ENCODE assay signal across 9 cellular contexts in the genomic region with DNA sequence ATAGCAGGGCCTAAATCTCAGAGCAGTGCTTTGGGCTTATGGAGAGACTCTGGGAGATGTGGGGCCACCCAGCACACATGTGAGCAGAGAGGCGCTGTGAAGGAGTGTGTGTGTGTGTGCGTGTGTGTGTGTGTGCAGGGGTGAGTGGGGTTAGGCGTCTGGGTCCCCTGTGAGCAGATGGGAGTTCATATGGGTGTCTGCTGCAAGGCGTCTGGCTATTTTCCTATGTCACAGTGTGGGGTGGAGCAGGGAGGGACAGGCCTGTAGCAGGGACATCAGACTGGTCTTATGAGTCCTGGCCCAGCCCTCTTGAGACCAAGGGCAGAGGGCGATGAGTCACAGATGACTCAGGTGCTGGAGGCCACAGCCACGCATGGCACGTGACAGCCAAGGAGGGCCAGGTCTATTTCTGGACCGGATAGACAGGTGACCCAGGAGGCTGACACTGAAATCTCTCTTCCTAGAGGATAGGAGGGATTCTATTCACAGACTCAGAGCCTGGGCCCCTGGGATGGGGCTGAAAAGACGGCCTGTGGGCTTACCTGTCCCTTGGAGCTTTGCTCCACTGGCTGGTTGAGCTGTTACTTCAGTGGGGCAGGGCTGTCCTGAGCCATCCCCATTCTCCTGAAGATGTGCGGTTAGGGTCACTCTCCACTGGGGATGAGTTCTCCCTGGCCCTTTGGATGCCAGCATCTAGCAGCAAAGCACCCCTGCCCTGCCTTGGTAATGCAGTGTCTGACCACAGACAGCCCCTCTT. TPM values are rescaled to one million over a fixed set of nuclear protein-coding genes. Genes with fewer than 3 reads are reported as not detected.
A peak's percentile ranks its signal among the peaks of the same experiment; 100 is the strongest.
DNase-seq lines count a peak whose midpoint lies in the region; ATAC-seq and TF ChIP-seq lines count a peak whose summit lies in the region.
"Had no signal": no experiment of that assay in that cellular context is flagged by ENCODE, and none has a peak within 500 bp of the region (broad histone marks: within the 10 kb centered on the region; RNA-seq: fewer than 3 reads in every experiment).

No MANE protein-coding gene starts in this region.

- H3K4me3 ChIP-seq in BLaER1 treated with 17β-estradiol and CSF1 and Interleukin-3, amounts not matched to agents 10 nM and 100 nM = peak overlapping the region in 1 of 10 experiments; percentile 28; a peak in 1 of 20 replicates
- H3K4me3 ChIP-seq in Panc1 (ENCODE audit: low read depth in 2 of 2, low read length in 2 of 2) (no peak overlapping the region), parathyroid adenoma (ENCODE audit: low read depth, low read length) (no peak overlapping the region), sigmoid colon (no peak overlapping the region)
- H3K4me3 ChIP-seq: thoracic aorta had no signal

- DNase-seq in Panc1 (ENCODE audit: low read depth, low spot score) = peak; percentile 90
- DNase-seq in epithelial cell of prostate (ENCODE audit: low read depth, low spot score) = peak; percentile 56
- no peak for DNase-seq in sigmoid colon
- no peak for DNase-seq in NCI-H526 treated with DMSO at 0.1 percent for 48 hours (lab: John Stamatoyannopoulos, UW)

- H3K27ac ChIP-seq in BLaER1 treated with 17β-estradiol and CSF1 and Interleukin-3, amounts not matched to agents 10 nM and 100 nM = peak overlapping the region in 10 of 11 experiments; percentile 54 to 91 (median 83); a peak in 21 of 22 replicates
- peak overlapping the region; percentile 34; the same call in 1 of the 2 replicates for H3K27ac ChIP-seq in Panc1 (ENCODE audit: low read length)
- H3K27ac ChIP-seq in epithelial cell of prostate = no peak overlapping the region
- peak overlapping the region; percentile 74 for H3K27ac ChIP-seq in parathyroid adenoma
- H3K27ac ChIP-seq in sigmoid colon = no peak overlapping the region
- H3K27ac ChIP-seq: thoracic aorta had no signal

- in situ Hi-C loops in Panc1 (cut with HindIII; ENCODE audit: low pct_unique_long_range_greater_than_20kb, low sequenced_read_pairs) = no loop called here

- 27 to 65% methylated on average over 10 of the region's 10 CpGs for WGBS in sigmoid colon, 2 donors

- CTCF ChIA-PET in Panc1 (lab: Charles Lee) = no interaction called here

- H2AFZ ChIP-seq in parathyroid adenoma = peak overlapping the region; percentile 48

- peaks cover 32 to 100% (median 80%) of the 10 kb centered on the region in 10 experiments for H3K4me1 ChIP-seq in BLaER1 treated with 17β-estradiol and CSF1 and Interleukin-3, amounts not matched to agents 10 nM and 100 nM
- H3K4me1 ChIP-seq in Panc1 (ENCODE audit: control insufficient read depth, insufficient read depth, low read length) = peaks cover 11% of the 10 kb centered on the region
- H3K4me1 ChIP-seq in parathyroid adenoma = peaks cover 55% of the 10 kb centered on the region
- H3K4me1 ChIP-seq in sigmoid colon = no peaks in the 10 kb centered on the region

- ATAC-seq in GM21619 (IDR thresholded peaks at IDR 0.05; ENCODE audit: unreplicated experiment) (peak; percentile 75), Panc1 (peak; percentile 88), HG02610 (IDR thresholded peaks at IDR 0.05; ENCODE audit: unreplicated experiment) (no peak)

- H4K20me1 ChIP-seq in BLaER1 treated with 17β-estradiol and CSF1 and Interleukin-3, amounts not matched to agents 10 nM and 100 nM = no peaks in the 10 kb centered on the region

- no TSS peak for BruUV-seq in Panc1 (replicated peaks; lab: Mats Ljungman, UMichigan)

- no peaks in the 10 kb centered on the region for H3K36me3 ChIP-seq in BLaER1 treated with 17β-estradiol and CSF1 and Interleukin-3, amounts not matched to agents 10 nM and 100 nM
- H3K36me3 ChIP-seq in Panc1 (ENCODE audit: control insufficient read depth, insufficient read depth, low read length) (no peaks in the 10 kb centered on the region), parathyroid adenoma (ENCODE audit: control insufficient read depth, insufficient read depth, low read length) (no peaks in the 10 kb centered on the region), sigmoid colon (no peaks in the 10 kb centered on the region)
- H3K36me3 ChIP-seq: thoracic aorta had no signal

- POLR2A ChIA-PET in Panc1 (lab: Charles Lee) = no interaction called here

- H3K9me3 ChIP-seq in BLaER1 treated with 17β-estradiol and CSF1 and Interleukin-3, amounts not matched to agents 10 nM and 100 nM (replicated peaks in 1 of 11) = no peaks in the 10 kb centered on the region
- H3K9me3 ChIP-seq in Panc1 (ENCODE audit: control insufficient read depth, insufficient read depth, low read depth, low read length) (no peaks in the 10 kb centered on the region), parathyroid adenoma (ENCODE audit: control insufficient read depth, low read length) (no peaks in the 10 kb centered on the region), sigmoid colon (no peaks in the 10 kb centered on the region)
- H3K9me3 ChIP-seq: thoracic aorta had no signal

- intact Hi-C loops in Panc1 (cut with micrococcal nuclease; ENCODE audit: unreplicated experiment) = no loop called here
- intact Hi-C loops in sigmoid colon (cut with DNase I) = no loop called here

- no peak for TF ChIP-seq EP300 in sigmoid colon (IDR thresholded peaks at IDR 0.05)

- TF ChIP-seq POLR2A in sigmoid colon (IDR thresholded peaks at IDR 0.05) = peak in 1 of 2 donors; percentile 52

- no peaks in the 10 kb centered on the region for H3K27me3 ChIP-seq in BLaER1 treated with 17β-estradiol and CSF1 and Interleukin-3, amounts not matched to agents 10 nM and 100 nM
- H3K27me3 ChIP-seq in Panc1 (ENCODE audit: control insufficient read depth, insufficient read depth, low read length) (no peaks in the 10 kb centered on the region), parathyroid adenoma (ENCODE audit: control insufficient read depth, insufficient read depth, low read length) (no peaks in the 10 kb centered on the region), sigmoid colon (no peaks in the 10 kb centered on the region)

- no peak for TF ChIP-seq CTCF in Panc1 (IDR thresholded peaks at IDR 0.05)
- no peak for TF ChIP-seq CTCF in parathyroid adenoma (IDR thresholded peaks at IDR 0.05)
- TF ChIP-seq CTCF in sigmoid colon (IDR thresholded peaks at IDR 0.05) = no peak

- H3K4me2 ChIP-seq in BLaER1 treated with 17β-estradiol and CSF1 and Interleukin-3, amounts not matched to agents 10 nM and 100 nM = peak overlapping the region; percentile 71 to 95 (median 88)
- H3K4me2 ChIP-seq in parathyroid adenoma (ENCODE audit: low read length) = peak overlapping the region; percentile 64

- H3K79me2 ChIP-seq in parathyroid adenoma = no peaks in the 10 kb centered on the region

- peak overlapping the region in 9 of 11 experiments; percentile 45 to 73 (median 69); a peak in 18 of 22 replicates for H3K9ac ChIP-seq in BLaER1 treated with 17β-estradiol and CSF1 and Interleukin-3, amounts not matched to agents 10 nM and 100 nM
- no peak overlapping the region for H3K9ac ChIP-seq in parathyroid adenoma

RNA-seq across cellular contexts. Expression of gene VEGFA, which starts 28.9 kb away (rescaled TPM):
- total RNA-seq in Panc1 (2021; ENCODE audit: unreplicated experiment) (98.7 TPM), sigmoid colon (10 to 100 TPM; 20.9 to 60.9 (median 28.5) TPM)
- polyA plus RNA-seq in Panc1 (2012; ENCODE audit: insufficient read length) = 118 TPM
- polyA plus RNA-seq in sigmoid colon = 100 to 1,000 TPM in 1 of 3 donors, 10 to 100 TPM in 2; 11.1 to 111 (median 34.8) TPM

Comparison
In these comparisons a context has a peak if more than half of its experiments do, and no peak if none do; other contexts are left out.
1. H3K27ac ChIP-seq: peak in BLaER1 treated with 17β-estradiol and CSF1 and Interleukin-3, amounts not matched to agents 10 nM and 100 nM (10 of 11), Panc1 (single experiment) and parathyroid adenoma (single experiment); none in epithelial cell of prostate (single experiment) and sigmoid colon (0 of 4).
2. DNase-seq: peak in Panc1 (single experiment) and epithelial cell of prostate (single experiment); none in sigmoid colon (single experiment) and NCI-H526 treated with DMSO at 0.1 percent for 48 hours (single experiment).